ENCODE assay signal across 31 cellular contexts in genomic region chr10:62266147-62266546, GRCh38. TPM values are rescaled to one million over a fixed set of nuclear protein-coding genes. Genes with fewer than 3 reads are reported as not detected.
DNase-seq lines count a peak whose midpoint lies in the region; ATAC-seq, FAIRE-seq and TF ChIP-seq lines count a peak whose summit lies in the region.
"Had no signal": no experiment of that assay in that cellular context is flagged by ENCODE, and none has a peak within 500 bp of the region (broad histone marks: within the 10 kb centered on the region; RNA-seq: fewer than 3 reads in every experiment).

No MANE protein-coding gene starts in this region.

- H3K27ac Mint-ChIP-seq in type B pancreatic cell (no peak overlapping the region), progenitor cell of endocrine pancreas (no peak overlapping the region)
- H3K27ac Mint-ChIP-seq: activated CD8-positive, alpha-beta memory T cell treated with anti-CD3 and anti-CD28 coated beads, Interleukin-2, amount 10 ng/mL, durations not matched to agents 7 days and 5 days; B cell; CD8-positive, alpha-beta memory T cell had no signal

- TF ChIP-seq CTCF in HepG2 (CRISPR knock-in tag; IDR thresholded peaks at IDR 0.05) (no peak), right lobe of liver (IDR thresholded peaks at IDR 0.05) (no peak), PC-3 (conservative IDR thresholded peaks at IDR 0.05; ENCODE audit: low read depth, low read length) (no peak), esophagus squamous epithelium (IDR thresholded peaks at IDR 0.05) (no peak), type B pancreatic cell (conservative IDR thresholded peaks at IDR 0.05) (no peak), progenitor cell of endocrine pancreas (IDR thresholded peaks at IDR 0.05; ENCODE audit: unreplicated experiment) (no peak)

- no peak overlapping the region for H3K27ac ChIP-seq in HepG2 (ENCODE audit: extremely low read length, insufficient read depth, low read length)
- H3K27ac ChIP-seq in right lobe of liver = no peak overlapping the region
- H3K27ac ChIP-seq in PC-3 (ENCODE audit: low read length) = peak overlapping the region; percentile 15
- H3K27ac ChIP-seq in esophagus squamous epithelium = peak overlapping the region; percentile 45 to 82 (median 76)
- H3K27ac ChIP-seq: A549, dorsolateral prefrontal cortex, gastrocnemius medialis, SJCRH30, stomach had no signal

- H3K4me1 ChIP-seq in HepG2 (ENCODE audit: insufficient read depth, low read length) = peaks cover 48% of the 10 kb centered on the region
- peaks cover 0 to 6% (median 0%) of the 10 kb centered on the region in 4 donors for H3K4me1 ChIP-seq in right lobe of liver
- H3K4me1 ChIP-seq in PC-3 (ENCODE audit: insufficient read depth, low read length) = peaks cover 45% of the 10 kb centered on the region
- peaks cover 10 to 45% (median 13%) of the 10 kb centered on the region in 3 donors for H3K4me1 ChIP-seq in esophagus squamous epithelium

- peaks cover 5% of the 10 kb centered on the region for H3K27me3 Mint-ChIP-seq in type B pancreatic cell
- no peaks in the 10 kb centered on the region for H3K27me3 Mint-ChIP-seq in progenitor cell of endocrine pancreas

- 79% methylated on average over 4 of the region's 4 CpGs for WGBS in HepG2 (ENCODE audit: low lambda C conversion rate)
- 85% methylated on average over 4 of the region's 4 CpGs for WGBS in right lobe of liver (ENCODE audit: insufficient coverage, low coverage, low lambda C conversion rate, missing lambda C conversion rate)
- 38 to 68% methylated on average over 4 of the region's 4 CpGs for whole genome bisulfite sequencing in esophagus squamous epithelium, 2 donors

- H3K4me1 Mint-ChIP-seq in type B pancreatic cell (ENCODE audit: unreplicated experiment) = peaks cover 25% of the 10 kb centered on the region
- H3K4me1 Mint-ChIP-seq in progenitor cell of endocrine pancreas (ENCODE audit: low read depth) = peaks cover 15% of the 10 kb centered on the region

- H3K9ac ChIP-seq in HepG2 (ENCODE audit: insufficient read depth, low read depth, low read length) (no peak overlapping the region), PC-3 (ENCODE audit: low read length) (peak overlapping the region; percentile 74)

- TF ChIP-seq POLR2A in HepG2 (IDR thresholded peaks at IDR 0.05; ENCODE audit: insufficient read depth in 1 of 2, low read depth in 2 of 2, low read length in 2 of 2) (no peak), right lobe of liver (IDR thresholded peaks at IDR 0.05) (no peak), esophagus squamous epithelium (IDR thresholded peaks at IDR 0.05) (no peak)

- TF ChIP-seq EP300 in HepG2 (IDR thresholded peaks at IDR 0.05; ENCODE audit: low read depth in 2 of 2, low read length in 2 of 2) (no peak), HepG2 (CRISPR knock-in tag; IDR thresholded peaks at IDR 0.05; ENCODE audit: borderline replicate concordance) (no peak)

- no peaks in the 10 kb centered on the region for H3K9me2 ChIP-seq in PC-3 (replicated peaks; ENCODE audit: low read length)

- H3F3A ChIP-seq in PC-3 (ENCODE audit: low read length, unreplicated experiment) = no peaks in the 10 kb centered on the region

- FAIRE-seq in HepG2 (lab: Jason Lieb, UNC) = no peak
- FAIRE-seq: A549, endometrium, GM12878, GM19239, TTC549 had no signal

- H4K20me1 ChIP-seq in HepG2 (ENCODE audit: insufficient read depth, low read length) (no peaks in the 10 kb centered on the region), PC-3 (ENCODE audit: low read length) (0 out of 2 replicates have a peak, but pooled peaks cover 7% of the 10 kb centered on the region)

- H3K36me3 Mint-ChIP-seq in type B pancreatic cell (no peaks in the 10 kb centered on the region), progenitor cell of endocrine pancreas (ENCODE audit: insufficient read depth) (no peaks in the 10 kb centered on the region)
- H3K36me3 Mint-ChIP-seq: activated CD8-positive, alpha-beta memory T cell treated with anti-CD3 and anti-CD28 coated beads, Interleukin-2, amount 10 ng/mL, durations not matched to agents 7 days and 5 days; CD8-positive, alpha-beta memory T cell had no signal

- POLR2A ChIA-PET in HepG2 (lab: Yijun Ruan, JAX) = no interaction called here
- POLR2A ChIA-PET in PC-3 (lab: Charles Lee; ENCODE audit: unreplicated experiment) = no interaction called here

- H3K9me3 ChIP-seq in HepG2 (ENCODE audit: low read length) (no peaks in the 10 kb centered on the region), right lobe of liver (no peaks in the 10 kb centered on the region), PC-3 (ENCODE audit: low read length) (no peaks in the 10 kb centered on the region), esophagus squamous epithelium (no peaks in the 10 kb centered on the region)
- H3K9me3 ChIP-seq: A549, gastrocnemius medialis, HAP-1, SJCRH30, stomach had no signal

- H3K4me3 Mint-ChIP-seq in type B pancreatic cell (peak overlapping the region; percentile 35), progenitor cell of endocrine pancreas (ENCODE audit: low read depth) (no peak overlapping the region)
- H3K4me3 Mint-ChIP-seq: activated CD8-positive, alpha-beta memory T cell treated with anti-CD3 and anti-CD28 coated beads, Interleukin-2, amount 10 ng/mL, durations not matched to agents 7 days and 5 days; B cell had no signal

- peaks cover 37% of the 10 kb centered on the region for H3K79me2 ChIP-seq in HepG2 (ENCODE audit: insufficient read depth, low read length)
- peaks cover 67% of the 10 kb centered on the region for H3K79me2 ChIP-seq in PC-3 (ENCODE audit: low read length)

- H3K27me3 ChIP-seq in HepG2 (ENCODE audit: control insufficient read depth in 1 of 2, insufficient read depth in 2 of 2, low read length in 2 of 2) (no peaks in the 10 kb centered on the region), right lobe of liver (no peaks in the 10 kb centered on the region), PC-3 (ENCODE audit: low read length) (no peaks in the 10 kb centered on the region), esophagus squamous epithelium (peaks cover 0 to 24% (median 0%) of the 10 kb centered on the region in 4 donors)
- H3K27me3 ChIP-seq: dorsolateral prefrontal cortex, SJCRH30 had no signal

- no peak overlapping the region for H3K4me3 ChIP-seq in HepG2 (replicated peaks in 1 of 3; ENCODE audit: insufficient read depth in 1 of 3, low read depth in 2 of 3, low read length in 3 of 3)
- no peak overlapping the region for H3K4me3 ChIP-seq in right lobe of liver
- peak overlapping the region; percentile 75 for H3K4me3 ChIP-seq in PC-3 (ENCODE audit: low read length)
- H3K4me3 ChIP-seq in esophagus squamous epithelium = peak overlapping the region in 2 of 4 donors; percentile 60 to 78
- H3K4me3 ChIP-seq: A549, dorsolateral prefrontal cortex, gastrocnemius medialis, GM12878, HAP-1, stomach had no signal

- in situ Hi-C loops in HepG2 (cut with HindIII; ENCODE audit: extremely low pct_ligation_motif_present, low pct_unique_long_range_greater_than_20kb) = loop anchor here (25.0 kb wide), 1 partner anchor 546 kb away; the partner anchor contains the start of genes ADO and EGR2

- H3K4me2 ChIP-seq in HepG2 (ENCODE audit: low read depth, low read length) (peak overlapping the region; percentile 95), PC-3 (ENCODE audit: low read length) (peak overlapping the region; percentile 78)
- H3K4me2 ChIP-seq: A549 had no signal

- DNase-seq in HepG2 (ENCODE audit: low spot score) = no peak
- DNase-seq in right lobe of liver = no peak
- DNase-seq in PC-3 = peak; percentile 53
- DNase-seq in esophagus squamous epithelium (lab: John Stamatoyannopoulos, UW) = no peak
- no peak for DNase-seq in type B pancreatic cell (ENCODE audit: extremely low spot score, unreplicated experiment)
- no peak for DNase-seq in progenitor cell of endocrine pancreas (ENCODE audit: low spot score, unreplicated experiment)
- no peak for DNase-seq in cerebellar nuclear complex (lab: John Stamatoyannopoulos, UW)
- DNase-seq in midbrain (lab: John Stamatoyannopoulos, UW) = no peak
- DNase-seq: activated CD4-positive, alpha-beta T cell treated with anti-CD3 and anti-CD28 coated beads, Interleukin-2, amount 50 U/mL, for 4 hours; activated CD8-positive, alpha-beta memory T cell treated with anti-CD3 and anti-CD28 coated beads, Interleukin-2, amount 10 ng/mL, durations not matched to agents 7 days and 5 days; activated naive CD4-positive, alpha-beta T cell; activated T-cell treated with anti-CD3 and anti-CD28 coated beads, Interleukin-2, amount 50 U/mL, for 48 hours; CD8-positive, alpha-beta memory T cell; DMS153; dorsolateral prefrontal cortex; gastrocnemius medialis; Karpas-422; kidney glomerular epithelial cell; NCI-H1436; NCI-H2081 treated with DMSO at 0.1 percent for 48 hours; posterior cingulate gyrus; right cardiac atrium; stomach had no signal

- no peak for TF ChIP-seq RAD21 in HepG2 (CRISPR knock-in tag; IDR thresholded peaks at IDR 0.05)

- no TSS peak for BruUV-seq in HepG2 (replicated peaks; lab: Mats Ljungman, UMichigan)
- BruUV-seq in PC-3 (replicated peaks; lab: Mats Ljungman, UMichigan) = no TSS peak

- no peaks in the 10 kb centered on the region; a peak in 1 of 5 replicates for H3K36me3 ChIP-seq in HepG2 (replicated peaks in 1 of 2; ENCODE audit: control insufficient read depth in 1 of 2, insufficient read depth in 2 of 2, low read length in 2 of 2)
- no peaks in the 10 kb centered on the region for H3K36me3 ChIP-seq in right lobe of liver
- peaks cover 16% of the 10 kb centered on the region; the same call in 1 of the 2 replicates for H3K36me3 ChIP-seq in PC-3 (ENCODE audit: low read depth, low read length)
- H3K36me3 ChIP-seq in esophagus squamous epithelium = peaks cover 0 to under 1% (median 0%) of the 10 kb centered on the region in 3 donors
- H3K36me3 ChIP-seq: gastrocnemius medialis, stomach had no signal

- H3K9me3 Mint-ChIP-seq in type B pancreatic cell (no peaks in the 10 kb centered on the region), progenitor cell of endocrine pancreas (ENCODE audit: low read depth) (no peaks in the 10 kb centered on the region)
- H3K9me3 Mint-ChIP-seq: CD8-positive, alpha-beta memory T cell had no signal

- intact Hi-C loops in HepG2 (cut with micrococcal nuclease; ENCODE audit: unreplicated experiment) (loop anchor here (5.0 to 10.0 kb wide), 5 partner anchors 106 to 539 kb away; partner anchors contain the start of genes ADO, ARID5B and ZNF365), right lobe of liver (cut with DNase I) (no loop called here), PC-3 (cut with micrococcal nuclease) (loop anchor here (5.0 to 10.0 kb wide), 3 partner anchors 56 to 999 kb away; no protein-coding TSS in a partner anchor), esophagus squamous epithelium (cut with DNase I) (no loop called here)

- H2AFZ ChIP-seq in HepG2 (ENCODE audit: low read length) (no peak overlapping the region), PC-3 (ENCODE audit: low read length) (no peak overlapping the region)

- CTCF ChIA-PET in HepG2 (lab: Yijun Ruan, JAX; ENCODE audit: low intra/inter-chr PET ratio, low total read pairs) = no interaction called here
- CTCF ChIA-PET in PC-3 (lab: Charles Lee) = interaction anchor here (1.0 to 2.6 kb wide), 3 partner anchors 148 to 167 kb away, joined by 4 to 34 read pairs (median 9); no protein-coding TSS in a partner anchor

- ATAC-seq in HepG2 (no peak), right lobe of liver (no peak), PC-3 (no peak)
- ATAC-seq: A549; activated CD8-positive, alpha-beta memory T cell treated with anti-CD3 and anti-CD28 coated beads, Interleukin-2, amount 10 ng/mL, durations not matched to agents 7 days and 5 days; gastrocnemius medialis; GM12878; right cardiac atrium had no signal

RNA-seq across cellular contexts. Expression of gene RTKN2, which starts 2.5 kb away (rescaled TPM):
- total RNA-seq in HepG2 (2016; rRNA removed; fragmentation: Illumina TruSeq; extraction: Trizol) (7.0 and 10.8 TPM in 2 replicates), right lobe of liver (under 1 TPM in 2 of 6 experiments, not detected in 4; 0.06 to 0.12 TPM), PC-3 (2014; rRNA removed) (24.8 and 26.6 TPM in 2 replicates), esophagus squamous epithelium (10 to 100 TPM in 2 of 4 donors, 1 to 10 TPM in 2; 4.9 to 10.8 (median 9.7) TPM), type B pancreatic cell (ENCODE audit: low replicate concordance) (3.2 and 10.0 TPM in 2 replicates), progenitor cell of endocrine pancreas (12.8 and 13.2 TPM in 2 replicates)
- total RNA-seq in HepG2 (2016; cell fraction: cytosol; rRNA removed; fragmentation: Illumina TruSeq; extraction: Trizol; ENCODE audit: low read depth) = 1.7 and 2.3 TPM in 2 replicates
- 6.6 and 10.1 TPM in 2 replicates for total RNA-seq in HepG2 (2016; cell fraction: insoluble cytoplasmic fraction; rRNA removed; fragmentation: Illumina TruSeq; extraction: Trizol)
- total RNA-seq in HepG2 (2016; cell fraction: membrane; rRNA removed; fragmentation: Illumina TruSeq; extraction: Trizol) = 3.9 and 4.5 TPM in 2 replicates
- 13.5 and 13.9 TPM in 2 replicates for total RNA-seq in HepG2 (2016; cell fraction: nucleus; rRNA removed; fragmentation: Illumina TruSeq; extraction: Trizol)
- polyA plus RNA-seq in HepG2 (2011; rRNA removed) = 1.2 and 2.2 TPM in 2 replicates
- 0.67 and 0.70 TPM in 2 replicates for polyA plus RNA-seq in HepG2 (2011; cell fraction: cytosol; rRNA removed)
- 1.4 and 1.6 TPM in 2 replicates for polyA plus RNA-seq in HepG2 (2011; cell fraction: nucleus; rRNA removed)
- polyA plus RNA-seq in HepG2 (2012) = 1.5 and 3.2 TPM in 2 replicates
- polyA plus RNA-seq in HepG2 (2016; cell fraction: cytosol; fragmentation: Illumina TruSeq; extraction: Trizol; ENCODE audit: low read depth) = 1.1 TPM in 2 replicates
- 9.3 TPM in 2 replicates for polyA plus RNA-seq in HepG2 (2016; cell fraction: insoluble cytoplasmic fraction; fragmentation: Illumina TruSeq; extraction: Trizol; ENCODE audit: low read depth)
- 2.1 and 2.7 TPM in 2 replicates for polyA plus RNA-seq in HepG2 (2016; cell fraction: membrane; fragmentation: Illumina TruSeq; extraction: Trizol; ENCODE audit: low read depth)
- polyA plus RNA-seq in HepG2 (2016; cell fraction: nucleus; fragmentation: Illumina TruSeq; extraction: Trizol; ENCODE audit: insufficient read depth, low read depth) = 9.6 and 11.4 TPM in 2 replicates
- polyA minus RNA-seq in HepG2 (2011; rRNA and poly(A)+ RNA removed; ENCODE audit: low replicate concordance) = 0.87 and 1.0 TPM in 2 replicates
- polyA minus RNA-seq in HepG2 (2011; cell fraction: cytosol; rRNA and poly(A)+ RNA removed) = 1.8 and 2.0 TPM in 2 replicates
- polyA minus RNA-seq in HepG2 (2011; cell fraction: nucleus; rRNA and poly(A)+ RNA removed) = 15.0 and 20.2 TPM in 2 replicates
- total RNA-seq: gastrocnemius medialis had no signal
- polyA plus RNA-seq: GM12878 had no signal

Comparison
In these comparisons a context has a peak if more than half of its experiments do, and no peak if none do; other contexts are left out.
1. intact Hi-C loops: an anchor here in HepG2 (5.0 to 10.0 kb wide) and PC-3 (5.0 to 10.0 kb wide); none called in right lobe of liver and esophagus squamous epithelium.
2. H3K27ac ChIP-seq: peak in PC-3 (single experiment) and esophagus squamous epithelium (4 of 4); none in HepG2 (single experiment) and right lobe of liver (0 of 3).